ENCODE assay signal across 11 cellular contexts in the genomic region with DNA sequence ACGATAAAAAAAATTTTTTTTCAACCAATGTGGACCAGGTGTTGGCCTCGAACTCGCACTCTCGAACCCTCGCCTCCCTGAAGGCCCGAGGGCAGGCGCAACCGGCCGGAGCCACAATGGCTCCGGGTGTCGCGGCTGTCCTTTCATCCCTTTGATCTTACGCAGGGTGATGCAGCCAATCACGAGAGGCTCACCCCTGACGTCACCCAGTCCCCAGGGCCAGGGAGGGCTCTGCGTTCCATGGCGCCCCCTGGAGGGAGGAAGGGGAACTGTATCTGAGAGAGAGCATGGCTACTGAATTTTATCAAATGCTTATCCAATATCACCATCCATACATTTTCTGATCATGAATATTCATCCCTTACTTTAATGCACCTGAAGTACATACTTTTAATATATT.
DNase-seq lines count a peak whose midpoint lies in the region; ATAC-seq and TF ChIP-seq lines count a peak whose summit lies in the region.
"Had no signal": no experiment of that assay in that cellular context is flagged by ENCODE, and none has a peak within 500 bp of the region (broad histone marks: within the 10 kb centered on the region; RNA-seq: fewer than 3 reads in every experiment).

No MANE protein-coding gene starts in this region.

- H3K4me3 ChIP-seq in DND-41 (ENCODE audit: low read depth in 1 of 2, low read length in 2 of 2), result no peak overlapping the region

- H3K4me1 ChIP-seq in DND-41 (ENCODE audit: insufficient read depth, low read length), result no peaks in the 10 kb centered on the region

- H3K27ac ChIP-seq in DND-41 (ENCODE audit: low read length), result no peak overlapping the region

- H3K4me2 ChIP-seq in DND-41 (ENCODE audit: insufficient read depth, low read length), result no peak overlapping the region

- H3K79me2 ChIP-seq in DND-41 (ENCODE audit: insufficient read depth, low read length), result no peaks in the 10 kb centered on the region

- no peaks in the 10 kb centered on the region for H3K27me3 ChIP-seq in DND-41 (ENCODE audit: insufficient read depth, low read length, poor library complexity)

- H3K9me3 ChIP-seq in DND-41 (ENCODE audit: insufficient read depth, low read length, severe bottlenecking), result no peaks in the 10 kb centered on the region

- TF ChIP-seq POLR2A in erythroblast (IDR thresholded peaks at IDR 0.05; ENCODE audit: low read length), result no peak

- no peak overlapping the region for H2AFZ ChIP-seq in DND-41 (ENCODE audit: low read depth, low read length)

- H4K20me1 ChIP-seq in DND-41 (ENCODE audit: insufficient read depth, low read length), result no peaks in the 10 kb centered on the region

- no peaks in the 10 kb centered on the region for H3K36me3 ChIP-seq in DND-41 (ENCODE audit: insufficient read depth, low read length)

- no peak overlapping the region for H3K9ac ChIP-seq in DND-41 (ENCODE audit: low read depth, low read length)

- peak; percentile 16 for DNase-seq in 8988T
- DNase-seq in DND-41, result peak; percentile 20
- DNase-seq in NCI-H69 (lab: John Stamatoyannopoulos, UW), result peak; percentile 53
- DNase-seq in erythroblast (lab: John Stamatoyannopoulos, UW), result peak; percentile 18 to 41
- no peak for DNase-seq in KG1 (lab: John Stamatoyannopoulos, UW)
- no peak for DNase-seq in midbrain (lab: John Stamatoyannopoulos, UW)
- no peak for DNase-seq in islet precursor cell
- no peak for DNase-seq in AG20443 (ENCODE audit: low spot score)
- DNase-seq: activated naive CD4-positive, alpha-beta T cell treated with anti-CD3 and anti-CD28 coated beads, Interleukin-2, amount 10 ng/mL, durations not matched to agents 7 days and 5 days; DMS79; NCI-H510A treated with DMSO at 0.1 percent for 48 hours had no signal

- TF ChIP-seq CTCF in DND-41 (IDR thresholded peaks at IDR 0.05; ENCODE audit: borderline replicate concordance, extremely low read depth, low read length, poor library complexity, severe bottlenecking), result peak; percentile 57

- ATAC-seq in DND-41 (ENCODE audit: insufficient read depth, low read depth), result no peak

Comparison
In these comparisons a context has a peak if more than half of its experiments do, and no peak if none do; other contexts are left out.
1. DNase-seq: peak in 8988T (single experiment), DND-41 (single experiment), NCI-H69 (single experiment) and erythroblast (2 of 2); none in KG1 (single experiment), midbrain (single experiment), islet precursor cell (single experiment) and AG20443 (single experiment).